In the genomic region with DNA sequence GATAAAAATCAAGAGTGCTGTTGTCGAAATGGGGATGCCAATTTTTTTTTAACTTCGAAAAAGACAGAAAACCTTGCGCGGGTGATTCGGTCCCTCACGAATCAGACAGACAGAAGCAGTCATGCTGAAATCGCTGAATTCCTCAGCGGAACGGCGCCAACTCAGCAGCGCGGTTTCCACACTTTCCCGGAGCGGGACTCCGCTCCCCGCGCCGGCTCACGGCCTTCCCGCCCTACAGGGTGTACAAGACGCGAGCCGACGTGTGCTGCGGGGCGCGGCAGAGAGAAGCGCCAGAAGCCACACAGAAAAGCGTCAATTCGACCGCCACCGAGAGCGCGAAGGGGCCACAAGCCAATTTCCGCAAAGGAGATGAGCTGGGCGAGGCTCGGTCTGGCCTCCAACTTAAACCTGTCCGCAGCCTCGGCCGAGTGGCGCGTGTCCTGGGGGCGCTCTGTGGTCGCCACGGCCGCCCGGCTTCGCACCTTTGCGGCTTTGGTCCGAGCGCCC, we compare ENCODE assay signal across 8 cellular contexts. TPM values are rescaled to one million over a fixed set of nuclear protein-coding genes. Genes with fewer than 3 reads are reported as not detected.
DNase-seq lines count a peak whose midpoint lies in the region; ATAC-seq and TF ChIP-seq lines count a peak whose summit lies in the region.

No MANE protein-coding gene starts in this region.

- no peak for ATAC-seq in HG03108 (IDR thresholded peaks at IDR 0.05; ENCODE audit: unreplicated experiment)

- intact Hi-C loops in esophagus muscularis mucosa (cut with DNase I): loop anchor here (2.0 kb wide), 1 partner anchor 309 kb away; a partner anchor contains a TSS

- peak overlapping the region; percentile 82 to 89 (median 84) for H3K27ac ChIP-seq in esophagus muscularis mucosa (replicated peaks in 1 of 4)

- peaks cover 6% of the 10 kb centered on the region for H3K27me3 ChIP-seq in HAP-1 (ENCODE audit: low read depth)
- no peaks in the 10 kb centered on the region for H3K27me3 ChIP-seq in esophagus muscularis mucosa

- no peak for TF ChIP-seq POLR2A in esophagus muscularis mucosa (IDR thresholded peaks at IDR 0.05; ENCODE audit: low read depth)

- H3K4me3 ChIP-seq in GM12864 (ENCODE audit: low read depth, low read length) (peak overlapping the region; percentile 53), HAP-1 (peak overlapping the region; percentile 47), esophagus muscularis mucosa (peak overlapping the region; percentile 60 to 66 (median 62))

- H3K9me3 ChIP-seq in HAP-1: no peaks in the 10 kb centered on the region
- H3K9me3 ChIP-seq in esophagus muscularis mucosa: no peaks in the 10 kb centered on the region

- no peak for TF ChIP-seq EP300 in esophagus muscularis mucosa (IDR thresholded peaks at IDR 0.05)

- DNase-seq in GM12864 (ENCODE audit: low read depth) (no peak), HAP-1 (ENCODE audit: low spot score in 2 of 2) (peak; percentile 15 to 62), SK-N-DZ (ENCODE audit: low spot score) (peak; percentile 34), esophagus muscularis mucosa (ENCODE audit: extremely low spot score) (no peak), renal cortical epithelial cell (ENCODE audit: low read depth) (peak; percentile 0), GM19240 (ENCODE audit: insufficient read length, low spot score) (no peak), NAMALWA (ENCODE audit: low spot score) (no peak)

- H3K4me1 ChIP-seq in HAP-1 (peaks cover 6% of the 10 kb centered on the region), esophagus muscularis mucosa (peaks cover 0 to 22% (median 8%) of the 10 kb centered on the region in 4 donors)

- in situ Hi-C loops in HAP-1 (cut with MboI; ENCODE audit: low sequenced_read_pairs): no loop called here

- 60% methylated on average over 24 of the region's 51 CpGs for WGBS in esophagus muscularis mucosa

- TF ChIP-seq CTCF in GM12864 (IDR thresholded peaks at IDR 0.05; ENCODE audit: low read depth, low read length, missing control alignments): no peak
- TF ChIP-seq CTCF in esophagus muscularis mucosa (IDR thresholded peaks at IDR 0.05): no peak

- no peaks in the 10 kb centered on the region for H3K36me3 ChIP-seq in HAP-1 (replicated peaks)
- H3K36me3 ChIP-seq in esophagus muscularis mucosa: no peaks in the 10 kb centered on the region

RNA-seq across cellular contexts. Expression of a gene that starts 1.3 kb away (rescaled TPM):
- 1.2 and 1.6 TPM in 2 replicates for polyA plus RNA-seq in SK-N-DZ (2014; cell fraction: cytosol; rRNA removed)
- 0.67 and 0.76 TPM in 2 replicates for polyA plus RNA-seq in SK-N-DZ (2014; cell fraction: nucleus; rRNA removed)
- 1 to 10 TPM; 5.0 to 7.8 (median 6.1) TPM for total RNA-seq in esophagus muscularis mucosa
- total RNA-seq in renal cortical epithelial cell: 0.17 and 0.55 TPM in 2 replicates

Comparison
In these comparisons a context has a peak if more than half of its experiments do, and no peak if none do; other contexts are left out.
1. DNase-seq: peak in HAP-1 (2 of 2), SK-N-DZ (single experiment) and renal cortical epithelial cell (single experiment); none in GM12864 (single experiment), esophagus muscularis mucosa (single experiment), GM19240 (single experiment) and NAMALWA (single experiment).
2. Peak in every context shown above with its lines, with median percentiles within 50 percentile points of each other: H3K4me3 ChIP-seq.